8 cellular contexts compared by ENCODE assay signal in the genomic region with DNA sequence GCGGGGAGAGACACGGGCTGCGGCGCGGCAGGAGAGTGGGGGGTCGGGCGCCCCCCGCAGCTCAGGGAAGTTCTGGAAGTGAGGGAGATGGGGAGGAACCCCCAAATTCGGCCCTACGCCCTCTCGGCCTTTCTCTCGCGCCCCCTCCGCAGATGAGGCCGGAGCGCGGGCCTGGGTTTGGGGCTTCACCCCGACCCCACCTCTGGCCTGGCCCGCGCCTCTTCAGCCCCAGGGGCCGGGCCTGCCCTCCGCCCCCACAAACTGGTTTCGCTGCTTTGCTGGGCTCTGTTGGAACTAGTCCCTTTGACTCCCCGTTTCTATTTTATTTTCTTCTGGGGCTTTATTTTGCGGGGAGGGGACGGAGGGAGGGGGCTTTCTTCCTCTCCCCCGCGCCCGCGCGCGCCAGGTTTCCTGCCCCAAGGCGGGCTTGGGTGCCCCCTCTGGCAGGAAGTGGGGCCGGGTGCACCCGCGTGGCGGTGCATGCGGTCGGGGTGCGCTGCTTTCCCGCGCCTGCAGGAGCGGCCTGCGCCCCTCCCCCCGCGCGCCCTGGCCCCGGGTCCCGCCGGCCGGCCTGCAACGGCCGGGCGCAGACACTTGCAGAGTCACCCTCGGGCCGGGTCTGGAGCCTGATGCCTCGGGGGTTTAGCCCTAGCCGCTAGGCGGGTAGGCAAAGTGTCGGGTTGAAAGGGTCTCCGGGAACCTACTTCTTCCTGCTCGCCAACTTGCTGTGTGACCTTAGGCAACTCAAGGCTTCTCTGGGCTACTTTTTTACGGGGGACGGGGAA. TPM values are rescaled to one million over a fixed set of nuclear protein-coding genes. Genes with fewer than 3 reads are reported as not detected.
A peak's percentile ranks its signal among the peaks of the same experiment; 100 is the strongest.
DNase-seq lines count a peak whose midpoint lies in the region; ATAC-seq and TF ChIP-seq lines count a peak whose summit lies in the region.

No MANE protein-coding gene starts in this region.

- no peak for ATAC-seq in gastroesophageal sphincter
- ATAC-seq in HG03280 (IDR thresholded peaks at IDR 0.05; ENCODE audit: unreplicated experiment), result no peak
- no peak for ATAC-seq in GM21360 (IDR thresholded peaks at IDR 0.05; ENCODE audit: unreplicated experiment)

- peaks cover 52% of the 10 kb centered on the region for H3K4me1 ChIP-seq in PC-9 (replicated peaks; ENCODE audit: insufficient read depth)
- peaks cover 0 to 30% (median 4%) of the 10 kb centered on the region in 3 donors for H3K4me1 ChIP-seq in gastroesophageal sphincter
- H3K4me1 ChIP-seq in osteoblast (ENCODE audit: insufficient read depth, low read length), result peaks cover 37% of the 10 kb centered on the region

- H3K27me3 Mint-ChIP-seq in activated T-helper 2 cell treated with anti-CD3 and anti-CD28 coated beads, Interferon-gamma antibody, Interleukin-2, Interleukin-4, amounts not matched to agents 10 μg/mL and 5 μg/mL and 100 μg/mL, durations not matched to agents 14 hours and 24 hours and 36 hours (ENCODE audit: low read depth), result no peaks in the 10 kb centered on the region

- TF ChIP-seq EP300 in gastroesophageal sphincter (IDR thresholded peaks at IDR 0.05), result no peak

- peak overlapping the region; percentile 83 for H3K27ac ChIP-seq in PC-9
- peak overlapping the region in 3 of 4 donors; percentile 72 to 93 (median 74) for H3K27ac ChIP-seq in gastroesophageal sphincter
- H3K27ac ChIP-seq in osteoblast (ENCODE audit: low read depth, low read length), result peak overlapping the region; percentile 48

- H3F3A ChIP-seq in PC-9 (ENCODE audit: insufficient read depth, low read depth), result peaks cover 80% of the 10 kb centered on the region

- H3K9me2 ChIP-seq in PC-9 (ENCODE audit: insufficient read depth), result no peaks in the 10 kb centered on the region

- H3K4me3 ChIP-seq in PC-9 (peak overlapping the region; percentile 78), gastroesophageal sphincter (peak overlapping the region; percentile 49 to 70), osteoblast (ENCODE audit: insufficient read depth, low read length) (peak overlapping the region; percentile 85)

- POLR2A ChIA-PET in HEK293T (lab: Yijun Ruan, JAX) (interaction anchor here (1.0 to 2.2 kb wide), 4 partner anchors 11 to 42 kb away, joined by 3 to 21 read pairs (median 10); no protein-coding TSS in a partner anchor), PC-9 (lab: Charles Lee; ENCODE audit: unreplicated experiment) (no interaction called here)

- CTCF ChIA-PET in HEK293T (lab: Yijun Ruan, JAX), result interaction anchor here (1.7 kb wide), 1 partner anchor 42 kb away, joined by 4 read pairs; no protein-coding TSS in a partner anchor
- CTCF ChIA-PET in PC-9 (lab: Charles Lee), result no interaction called here

- H2AFZ ChIP-seq in PC-9, result no peak overlapping the region
- H2AFZ ChIP-seq in osteoblast (ENCODE audit: low read length), result peak overlapping the region; percentile 56

- H3K4me2 ChIP-seq in PC-9 (peak overlapping the region; percentile 95), osteoblast (ENCODE audit: insufficient read depth, low read length) (peak overlapping the region; percentile 82)

- H3K9me3 ChIP-seq in PC-9 (ENCODE audit: insufficient read depth, low read depth) (no peaks in the 10 kb centered on the region), gastroesophageal sphincter (no peaks in the 10 kb centered on the region), osteoblast (ENCODE audit: low read depth, low read length) (no peaks in the 10 kb centered on the region)

- H3K36me3 Mint-ChIP-seq in activated T-helper 2 cell treated with anti-CD3 and anti-CD28 coated beads, Interferon-gamma antibody, Interleukin-2, Interleukin-4, amounts not matched to agents 10 μg/mL and 5 μg/mL and 100 μg/mL, durations not matched to agents 14 hours and 24 hours and 36 hours (ENCODE audit: low read depth), result peaks cover 44% of the 10 kb centered on the region

- H4K20me1 ChIP-seq in PC-9 (ENCODE audit: insufficient read depth) (peaks cover 23% of the 10 kb centered on the region), osteoblast (ENCODE audit: insufficient read depth, low read length) (peaks cover 6% of the 10 kb centered on the region)

- intact Hi-C loops in PC-9 (cut with micrococcal nuclease; ENCODE audit: unreplicated experiment), result no loop called here
- intact Hi-C loops in activated T-helper 2 cell treated with anti-CD3 and anti-CD28 coated beads, Interferon-gamma antibody, Interleukin-2, Interleukin-4, amounts not matched to agents 10 μg/mL and 5 μg/mL and 100 μg/mL, durations not matched to agents 14 hours and 24 hours and 36 hours (cut with micrococcal nuclease), result loop anchor here (5.0 kb wide), 2 partner anchors 41 to 56 kb away; no protein-coding TSS in a partner anchor

- H3K9me3 Mint-ChIP-seq in activated T-helper 2 cell treated with anti-CD3 and anti-CD28 coated beads, Interferon-gamma antibody, Interleukin-2, Interleukin-4, amounts not matched to agents 10 μg/mL and 5 μg/mL and 100 μg/mL, durations not matched to agents 14 hours and 24 hours and 36 hours, result no peaks in the 10 kb centered on the region

- H3K79me2 ChIP-seq in PC-9 (ENCODE audit: low read depth), result peaks cover 61% of the 10 kb centered on the region
- H3K79me2 ChIP-seq in osteoblast (ENCODE audit: insufficient read depth, low read length), result peaks cover 37% of the 10 kb centered on the region

- H3K27ac Mint-ChIP-seq in activated T-helper 2 cell treated with anti-CD3 and anti-CD28 coated beads, Interferon-gamma antibody, Interleukin-2, Interleukin-4, amounts not matched to agents 10 μg/mL and 5 μg/mL and 100 μg/mL, durations not matched to agents 14 hours and 24 hours and 36 hours, result peak overlapping the region; percentile 94

- H3K4me1 Mint-ChIP-seq in activated T-helper 2 cell treated with anti-CD3 and anti-CD28 coated beads, Interferon-gamma antibody, Interleukin-2, Interleukin-4, amounts not matched to agents 10 μg/mL and 5 μg/mL and 100 μg/mL, durations not matched to agents 14 hours and 24 hours and 36 hours (ENCODE audit: low read depth), result peaks cover 49% of the 10 kb centered on the region

- TF ChIP-seq POLR2A in gastroesophageal sphincter (IDR thresholded peaks at IDR 0.05), result no peak

- H3K4me3 Mint-ChIP-seq in activated T-helper 2 cell treated with anti-CD3 and anti-CD28 coated beads, Interferon-gamma antibody, Interleukin-2, Interleukin-4, amounts not matched to agents 10 μg/mL and 5 μg/mL and 100 μg/mL, durations not matched to agents 14 hours and 24 hours and 36 hours (ENCODE audit: low read depth), result peak overlapping the region; percentile 91

- no peaks in the 10 kb centered on the region for H3K27me3 ChIP-seq in PC-9 (ENCODE audit: insufficient read depth, low read depth)
- H3K27me3 ChIP-seq in gastroesophageal sphincter, result no peaks in the 10 kb centered on the region
- no peaks in the 10 kb centered on the region for H3K27me3 ChIP-seq in osteoblast (ENCODE audit: insufficient read depth, low read length)

- BruUV-seq in PC-9 (replicated peaks; lab: Mats Ljungman, UMichigan), result TSS peak; percentile 51

- TF ChIP-seq CTCF in PC-9 (conservative IDR thresholded peaks at IDR 0.05), result no peak; the same call in 1 of the 2 replicates
- TF ChIP-seq CTCF in gastroesophageal sphincter (IDR thresholded peaks at IDR 0.05), result peak in 3 of 4 experiments; percentile 13 to 54 (median 37)
- no peak for TF ChIP-seq CTCF in osteoblast (IDR thresholded peaks at IDR 0.05; ENCODE audit: extremely low read depth, low read depth, low read length)

- WGBS in gastroesophageal sphincter (ENCODE audit: low coverage in 1 of 2), 2 donors, result 0 to 9% methylated on average over 4 to 9 of the region's 64 CpGs

- DNase-seq in D341Med (ENCODE audit: low spot score) (peak; percentile 87), HEK293T (ENCODE audit: extremely low spot score) (peak; percentile 37), PC-9 (no peak), osteoblast (ENCODE audit: insufficient read length, low spot score, missing footprints) (peak; percentile 98)
- DNase-seq in activated T-helper 2 cell treated with anti-CD3 and anti-CD28 coated beads, Interferon-gamma antibody, Interleukin-2, Interleukin-4, amounts not matched to agents 10 μg/mL and 5 μg/mL and 100 μg/mL, durations not matched to agents 14 hours and 24 hours and 36 hours (ENCODE audit: low spot score), result peak; percentile 75

- peaks cover 45% of the 10 kb centered on the region for H3K36me3 ChIP-seq in PC-9 (ENCODE audit: low read depth)
- peaks cover 0 to 25% of the 10 kb centered on the region in 2 donors for H3K36me3 ChIP-seq in gastroesophageal sphincter
- peaks cover 27% of the 10 kb centered on the region for H3K36me3 ChIP-seq in osteoblast (ENCODE audit: insufficient read depth, low read length)

TF ChIP-seq in HEK293T, 16 proteins besides CTCF, POLR2A, EP300 and RAD21:
- TF ChIP-seq ZNF384 (IDR thresholded peaks at IDR 0.05) (no peak), TARDBP (IDR thresholded peaks at IDR 0.05) (no peak), SUZ12 (IDR thresholded peaks at IDR 0.05) (no peak), CTBP1 (IDR thresholded peaks at IDR 0.05; ENCODE audit: borderline replicate concordance) (no peak), ARNT (IDR thresholded peaks at IDR 0.05) (no peak), LEF1 (IDR thresholded peaks at IDR 0.05; ENCODE audit: borderline replicate concordance) (no peak), L3MBTL2 (conservative IDR thresholded peaks at IDR 0.05) (peak; percentile 67)

RNA-seq across cellular contexts. Expression of gene HMGA1, which starts 1.2 kb away (rescaled TPM):
- total RNA-seq in PC-9 (2021) (1,825 and 1,951 TPM in 2 replicates), gastroesophageal sphincter (10 to 100 TPM in 3 of 4 donors, 1 to 10 TPM in 1; 8.1 to 24.5 (median 18.1) TPM), osteoblast (59.4 and 82.8 TPM in 2 replicates)
- total RNA-seq in activated T-helper 2 cell treated with anti-CD3 and anti-CD28 coated beads, Interferon-gamma antibody, Interleukin-2, Interleukin-4, amounts not matched to agents 10 μg/mL and 5 μg/mL and 100 μg/mL, durations not matched to agents 14 hours and 24 hours and 36 hours, result 412 and 422 TPM in 2 replicates

RNA-seq across cellular contexts. Expression of gene SMIM29, which starts 10.9 kb away (rescaled TPM):
- total RNA-seq in PC-9 (2021) (32.8 and 35.2 TPM in 2 replicates), gastroesophageal sphincter (10 to 100 TPM in 3 of 4 donors, 1 to 10 TPM in 1; 9.7 to 34.7 (median 22.6) TPM), osteoblast (35.1 and 44.2 TPM in 2 replicates)
- 16.6 and 17.3 TPM in 2 replicates for total RNA-seq in activated T-helper 2 cell treated with anti-CD3 and anti-CD28 coated beads, Interferon-gamma antibody, Interleukin-2, Interleukin-4, amounts not matched to agents 10 μg/mL and 5 μg/mL and 100 μg/mL, durations not matched to agents 14 hours and 24 hours and 36 hours

Comparison
In these comparisons a context has a peak if more than half of its experiments do, and no peak if none do; other contexts are left out.
1. DNase-seq: peak in D341Med (single experiment), HEK293T (single experiment), activated T-helper 2 cell treated with anti-CD3 and anti-CD28 coated beads, Interferon-gamma antibody, Interleukin-2, Interleukin-4, amounts not matched to agents 10 μg/mL and 5 μg/mL and 100 μg/mL, durations not matched to agents 14 hours and 24 hours and 36 hours (single experiment) and osteoblast (single experiment); none in PC-9 (0 of 2).
2. CTCF ChIP-seq: peak in gastroesophageal sphincter (3 of 4); none in PC-9 (single experiment) and osteoblast (single experiment).
3. Peak in every context shown above with its lines, with median percentiles within 50 percentile points of each other: H3K27ac ChIP-seq and H3K4me3 ChIP-seq.